Comparison of ENCODE assay signal across 1 cellular context in genomic region chr6:157764346-157765068, GRCh38.
A peak's percentile ranks its signal among the peaks of the same experiment; 100 is the strongest.
TF ChIP-seq lines count a peak whose summit lies in the region.

No MANE protein-coding gene starts in this region.

TF ChIP-seq in K562, 482 proteins besides CTCF, POLR2A, EP300 and RAD21 (continued from another document and continues in another):
- TF ChIP-seq MYC (IDR thresholded peaks at IDR 0.05; ENCODE audit: low read depth, low read length) = peak; percentile 88
- TF ChIP-seq MYC (CRISPR knock-in tag; IDR thresholded peaks at IDR 0.05; ENCODE audit: borderline replicate concordance, low read depth) = no peak
- peak; percentile 65; the same call in 1 of the 2 replicates for TF ChIP-seq HDAC2 (IDR thresholded peaks at IDR 0.05)
- TF ChIP-seq ZFX (CRISPR knock-in tag; IDR thresholded peaks at IDR 0.05) = no peak
- no peak for TF ChIP-seq POLR3A (IDR thresholded peaks at IDR 0.05; ENCODE audit: borderline replicate concordance, extremely low read depth, insufficient read depth, insufficient read length)
- TF ChIP-seq HLTF (IDR thresholded peaks at IDR 0.05) = no peak
- no peak for TF ChIP-seq GTF2F1 (IDR thresholded peaks at IDR 0.05; ENCODE audit: low read depth, low read length)
- no peak for TF ChIP-seq GTF2E2 (tag; IDR thresholded peaks at IDR 0.05)
- no peak for TF ChIP-seq DACH1 (IDR thresholded peaks at IDR 0.05; ENCODE audit: partially characterized antibody)
- no peak for TF ChIP-seq ATF1 (CRISPR knock-in tag; IDR thresholded peaks at IDR 0.05)
- peak; percentile 78 for TF ChIP-seq ATF1 (tag; IDR thresholded peaks at IDR 0.05)
- no peak for TF ChIP-seq BRD4 (IDR thresholded peaks at IDR 0.05)
- no peak for TF ChIP-seq ZNF57 (CRISPR knock-in tag; IDR thresholded peaks at IDR 0.05)
- TF ChIP-seq TCF15 (CRISPR knock-in tag; IDR thresholded peaks at IDR 0.05) = no peak
- TF ChIP-seq PTBP1 (IDR thresholded peaks at IDR 0.05; ENCODE audit: low read depth, low read length) = no peak
- TF ChIP-seq DLX4 (CRISPR knock-in tag; IDR thresholded peaks at IDR 0.05) = no peak
- TF ChIP-seq MAFF (IDR thresholded peaks at IDR 0.05; ENCODE audit: low read length) = no peak
- TF ChIP-seq ZNF282 (CRISPR knock-in tag; IDR thresholded peaks at IDR 0.05) = no peak
- TF ChIP-seq MECOM (CRISPR knock-in tag; IDR thresholded peaks at IDR 0.05) = no peak
- TF ChIP-seq, protein P1, sequence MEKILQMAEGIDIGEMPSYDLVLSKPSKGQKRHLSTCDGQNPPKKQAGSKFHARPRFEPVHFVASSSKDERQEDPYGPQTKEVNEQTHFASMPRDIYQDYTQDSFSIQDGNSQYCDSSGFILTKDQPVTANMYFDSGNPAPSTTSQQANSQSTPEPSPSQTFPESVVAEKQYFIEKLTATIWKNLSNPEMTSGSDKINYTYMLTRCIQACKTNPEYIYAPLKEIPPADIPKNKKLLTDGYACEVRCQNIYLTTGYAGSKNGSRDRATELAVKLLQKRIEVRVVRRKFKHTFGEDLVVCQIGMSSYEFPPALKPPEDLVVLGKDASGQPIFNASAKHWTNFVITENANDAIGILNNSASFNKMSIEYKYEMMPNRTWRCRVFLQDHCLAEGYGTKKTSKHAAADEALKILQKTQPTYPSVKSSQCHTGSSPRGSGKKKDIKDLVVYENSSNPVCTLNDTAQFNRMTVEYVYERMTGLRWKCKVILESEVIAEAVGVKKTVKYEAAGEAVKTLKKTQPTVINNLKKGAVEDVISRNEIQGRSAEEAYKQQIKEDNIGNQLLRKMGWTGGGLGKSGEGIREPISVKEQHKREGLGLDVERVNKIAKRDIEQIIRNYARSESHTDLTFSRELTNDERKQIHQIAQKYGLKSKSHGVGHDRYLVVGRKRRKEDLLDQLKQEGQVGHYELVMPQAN (IDR thresholded peaks at IDR 0.05; ENCODE audit: borderline replicate concordance) = no peak
- TF ChIP-seq NR2C1 (IDR thresholded peaks at IDR 0.05) = no peak
- peak; percentile 31; the same call in 1 of the 2 replicates for TF ChIP-seq NR2C1 (tag; IDR thresholded peaks at IDR 0.05)
- peak; percentile 92 for TF ChIP-seq RAD51 (IDR thresholded peaks at IDR 0.05; ENCODE audit: borderline replicate concordance, low read depth)
- no peak for TF ChIP-seq PHTF2 (CRISPR knock-in tag; IDR thresholded peaks at IDR 0.05)
- peak; percentile 53; the same call in 1 of the 2 replicates for TF ChIP-seq ARID1B (IDR thresholded peaks at IDR 0.05)
- TF ChIP-seq, protein P2, sequence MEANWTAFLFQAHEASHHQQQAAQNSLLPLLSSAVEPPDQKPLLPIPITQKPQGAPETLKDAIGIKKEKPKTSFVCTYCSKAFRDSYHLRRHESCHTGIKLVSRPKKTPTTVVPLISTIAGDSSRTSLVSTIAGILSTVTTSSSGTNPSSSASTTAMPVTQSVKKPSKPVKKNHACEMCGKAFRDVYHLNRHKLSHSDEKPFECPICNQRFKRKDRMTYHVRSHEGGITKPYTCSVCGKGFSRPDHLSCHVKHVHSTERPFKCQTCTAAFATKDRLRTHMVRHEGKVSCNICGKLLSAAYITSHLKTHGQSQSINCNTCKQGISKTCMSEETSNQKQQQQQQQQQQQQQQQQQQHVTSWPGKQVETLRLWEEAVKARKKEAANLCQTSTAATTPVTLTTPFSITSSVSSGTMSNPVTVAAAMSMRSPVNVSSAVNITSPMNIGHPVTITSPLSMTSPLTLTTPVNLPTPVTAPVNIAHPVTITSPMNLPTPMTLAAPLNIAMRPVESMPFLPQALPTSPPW (CRISPR knock-in tag; IDR thresholded peaks at IDR 0.05) = peak; percentile 78
- no peak for TF ChIP-seq PHF21A (IDR thresholded peaks at IDR 0.05; ENCODE audit: borderline replicate concordance, low read depth)
- peak; percentile 94 for TF ChIP-seq ATF7 (IDR thresholded peaks at IDR 0.05)
- TF ChIP-seq ETV1 (tag; conservative IDR thresholded peaks at IDR 0.05; ENCODE audit: low read depth) = peak; percentile 87
- peak in 1 of 2 experiments; percentile 65; a peak in 1 of 4 replicates for TF ChIP-seq ZNF318 (IDR thresholded peaks at IDR 0.05; ENCODE audit: borderline replicate concordance in 1 of 2, low read depth in 1 of 2)
- TF ChIP-seq ZNF696 (CRISPR knock-in tag; conservative IDR thresholded peaks at IDR 0.05) = no peak
- TF ChIP-seq ZC3H8 (IDR thresholded peaks at IDR 0.05) = no peak
- TF ChIP-seq ARHGAP35 (IDR thresholded peaks at IDR 0.05; ENCODE audit: partially characterized antibody) = no peak
- peak; percentile 89 for TF ChIP-seq MITF (IDR thresholded peaks at IDR 0.05)
- TF ChIP-seq TSHZ1 (CRISPR knock-in tag; IDR thresholded peaks at IDR 0.05) = no peak
- TF ChIP-seq SRF (CRISPR knock-in tag; IDR thresholded peaks at IDR 0.05) = no peak
- no peak for TF ChIP-seq ZNF445 (CRISPR knock-in tag; IDR thresholded peaks at IDR 0.05; ENCODE audit: low read depth)
- TF ChIP-seq, protein P3, sequence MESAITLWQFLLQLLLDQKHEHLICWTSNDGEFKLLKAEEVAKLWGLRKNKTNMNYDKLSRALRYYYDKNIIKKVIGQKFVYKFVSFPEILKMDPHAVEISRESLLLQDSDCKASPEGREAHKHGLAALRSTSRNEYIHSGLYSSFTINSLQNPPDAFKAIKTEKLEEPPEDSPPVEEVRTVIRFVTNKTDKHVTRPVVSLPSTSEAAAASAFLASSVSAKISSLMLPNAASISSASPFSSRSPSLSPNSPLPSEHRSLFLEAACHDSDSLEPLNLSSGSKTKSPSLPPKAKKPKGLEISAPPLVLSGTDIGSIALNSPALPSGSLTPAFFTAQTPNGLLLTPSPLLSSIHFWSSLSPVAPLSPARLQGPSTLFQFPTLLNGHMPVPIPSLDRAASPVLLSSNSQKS (CRISPR knock-in tag; IDR thresholded peaks at IDR 0.05) = no peak
- no peak for TF ChIP-seq MAFG (tag; conservative IDR thresholded peaks at IDR 0.05)
- TF ChIP-seq RCOR1 (IDR thresholded peaks at IDR 0.05; ENCODE audit: borderline replicate concordance in 1 of 2, low read depth in 2 of 2, low read length in 2 of 2) = peak in 1 of 2 experiments; percentile 92; a peak in 2 of 4 replicates
- no peak for TF ChIP-seq MTA2 (IDR thresholded peaks at IDR 0.05; ENCODE audit: low read depth)
- TF ChIP-seq MNT (conservative IDR thresholded peaks at IDR 0.05) = peak; percentile 67 to 81
- TF ChIP-seq ZNF77 (CRISPR knock-in tag; IDR thresholded peaks at IDR 0.05) = no peak
- TF ChIP-seq TAF15 (IDR thresholded peaks at IDR 0.05; ENCODE audit: low read depth, low read length) = no peak
- no peak for TF ChIP-seq ZNF165 (CRISPR knock-in tag; IDR thresholded peaks at IDR 0.05; ENCODE audit: borderline replicate concordance)
- no peak for TF ChIP-seq SLC30A9 (CRISPR knock-in tag; IDR thresholded peaks at IDR 0.05)
- TF ChIP-seq NR1H2 (CRISPR knock-in tag; IDR thresholded peaks at IDR 0.05) = no peak
